ENCODE assay signal across 26 cellular contexts in genomic region chr13:42807236-42807635, GRCh38. TPM values are rescaled to one million over a fixed set of nuclear protein-coding genes. Genes with fewer than 3 reads are reported as not detected.
DNase-seq lines count a peak whose midpoint lies in the region; ATAC-seq and TF ChIP-seq lines count a peak whose summit lies in the region.
"Had no signal": no experiment of that assay in that cellular context is flagged by ENCODE, and none has a peak within 500 bp of the region (broad histone marks: within the 10 kb centered on the region; RNA-seq: fewer than 3 reads in every experiment).

No MANE protein-coding gene starts in this region.

- CTCF ChIA-PET in WTC11 (lab: Charles Lee), result interaction anchor here (0.7 kb wide), 2 partner anchors 307 to 535 kb away, joined by 3 read pairs; no protein-coding TSS in a partner anchor

- peaks cover 5% of the 10 kb centered on the region for H3K4me1 Mint-ChIP-seq in activated naive CD8-positive, alpha-beta T cell treated with anti-CD3 and anti-CD28 coated beads, Interleukin-2, amount 10 ng/mL, durations not matched to agents 7 days and 5 days
- H3K4me1 Mint-ChIP-seq in activated naive CD8-positive, alpha-beta T cell treated with anti-CD3 and anti-CD28 coated beads for 36 hours, result peaks cover 3% of the 10 kb centered on the region
- H3K4me1 Mint-ChIP-seq in WTC11, result no peaks in the 10 kb centered on the region
- H3K4me1 Mint-ChIP-seq: naive thymus-derived CD8-positive, alpha-beta T cell had no signal

- H3K36me3 Mint-ChIP-seq in activated naive CD8-positive, alpha-beta T cell treated with anti-CD3 and anti-CD28 coated beads, Interleukin-2, amount 10 ng/mL, durations not matched to agents 7 days and 5 days, result peaks cover 2% of the 10 kb centered on the region
- H3K36me3 Mint-ChIP-seq in activated naive CD8-positive, alpha-beta T cell treated with anti-CD3 and anti-CD28 coated beads for 36 hours, result no peaks in the 10 kb centered on the region
- H3K36me3 Mint-ChIP-seq in WTC11, result peaks cover 6% of the 10 kb centered on the region; the same call in 1 of the 2 replicates
- H3K36me3 Mint-ChIP-seq: naive thymus-derived CD8-positive, alpha-beta T cell had no signal

- no peak overlapping the region for H3K4me3 Mint-ChIP-seq in activated naive CD8-positive, alpha-beta T cell treated with anti-CD3 and anti-CD28 coated beads, Interleukin-2, amount 10 ng/mL, durations not matched to agents 7 days and 5 days
- no peak overlapping the region for H3K4me3 Mint-ChIP-seq in activated naive CD8-positive, alpha-beta T cell treated with anti-CD3 and anti-CD28 coated beads for 36 hours
- H3K4me3 Mint-ChIP-seq in WTC11, result no peak overlapping the region
- H3K4me3 Mint-ChIP-seq: activated T-cell treated with anti-CD3 and anti-CD28 coated beads, Interleukin-2, amount 50 U/mL, for 4 hours; effector memory CD8-positive, alpha-beta T cell; naive thymus-derived CD8-positive, alpha-beta T cell; T-helper 2 cell treated with Interferon-gamma antibody and Interleukin-4, amounts not matched to agents 5 μg/mL and 100 μg/mL, for 36 hours had no signal

- H3K9me3 Mint-ChIP-seq in activated naive CD8-positive, alpha-beta T cell treated with anti-CD3 and anti-CD28 coated beads, Interleukin-2, amount 10 ng/mL, durations not matched to agents 7 days and 5 days, result no peaks in the 10 kb centered on the region
- no peaks in the 10 kb centered on the region for H3K9me3 Mint-ChIP-seq in activated naive CD8-positive, alpha-beta T cell treated with anti-CD3 and anti-CD28 coated beads for 36 hours
- H3K9me3 Mint-ChIP-seq in WTC11, result peaks cover 5% of the 10 kb centered on the region
- H3K9me3 Mint-ChIP-seq: activated T-cell treated with anti-CD3 and anti-CD28 coated beads, Interleukin-2, amount 50 U/mL, for 4 hours; effector memory CD8-positive, alpha-beta T cell; naive thymus-derived CD8-positive, alpha-beta T cell; T-helper 2 cell treated with Interferon-gamma antibody and Interleukin-4, amounts not matched to agents 5 μg/mL and 100 μg/mL, for 36 hours had no signal

- DNase-seq in activated naive CD8-positive, alpha-beta T cell treated with anti-CD3 and anti-CD28 coated beads, Interleukin-2, amount 10 ng/mL, durations not matched to agents 7 days and 5 days, result peak; percentile 45
- no peak for DNase-seq in activated naive CD8-positive, alpha-beta T cell treated with anti-CD3 and anti-CD28 coated beads for 36 hours
- DNase-seq in Kasumi-1 (lab: John Stamatoyannopoulos, UW), result peak; percentile 28 to 34
- DNase-seq in WTC11 (ENCODE audit: low spot score), result no peak
- no peak for DNase-seq in CD1c-positive myeloid dendritic cell (ENCODE audit: extremely low spot score)
- DNase-seq in activated CD4-positive, CD25-positive, alpha-beta regulatory T cell (lab: John Stamatoyannopoulos, UW), result no peak
- DNase-seq: ACHN; activated naive CD4-positive, alpha-beta T cell; activated T-cell treated with anti-CD3 and anti-CD28 coated beads, Interleukin-2, amount 50 U/mL, for 4 hours; amniotic stem cell; Calu3; effector memory CD8-positive, alpha-beta T cell; foreskin melanocyte; KBM-7; naive thymus-derived CD8-positive, alpha-beta T cell; NCI-H1694; NCI-H524; ovary; WERI-Rb-1 had no signal

- no peak for TF ChIP-seq CTCF in WTC11 (IDR thresholded peaks at IDR 0.05)

- H3K27ac Mint-ChIP-seq in activated naive CD8-positive, alpha-beta T cell treated with anti-CD3 and anti-CD28 coated beads, Interleukin-2, amount 10 ng/mL, durations not matched to agents 7 days and 5 days, result no peak overlapping the region
- H3K27ac Mint-ChIP-seq in activated naive CD8-positive, alpha-beta T cell treated with anti-CD3 and anti-CD28 coated beads for 36 hours, result no peak overlapping the region
- H3K27ac Mint-ChIP-seq in WTC11, result no peak overlapping the region
- H3K27ac Mint-ChIP-seq: effector memory CD8-positive, alpha-beta T cell; naive thymus-derived CD8-positive, alpha-beta T cell; T-helper 2 cell treated with Interferon-gamma antibody and Interleukin-4, amounts not matched to agents 5 μg/mL and 100 μg/mL, for 36 hours had no signal

- peaks cover 8% of the 10 kb centered on the region for H3K27me3 Mint-ChIP-seq in activated naive CD8-positive, alpha-beta T cell treated with anti-CD3 and anti-CD28 coated beads, Interleukin-2, amount 10 ng/mL, durations not matched to agents 7 days and 5 days
- peaks cover 5% of the 10 kb centered on the region for H3K27me3 Mint-ChIP-seq in activated naive CD8-positive, alpha-beta T cell treated with anti-CD3 and anti-CD28 coated beads for 36 hours
- no peaks in the 10 kb centered on the region for H3K27me3 Mint-ChIP-seq in WTC11 (ENCODE audit: low read depth)

- ATAC-seq in activated naive CD8-positive, alpha-beta T cell treated with anti-CD3 and anti-CD28 coated beads, Interleukin-2, amount 10 ng/mL, durations not matched to agents 7 days and 5 days (ENCODE audit: low read depth), result peak; percentile 86
- ATAC-seq in WTC11, result peak; percentile 48
- ATAC-seq in HG03571 (IDR thresholded peaks at IDR 0.05; ENCODE audit: unreplicated experiment), result no peak
- ATAC-seq in HG02763 (IDR thresholded peaks at IDR 0.05; ENCODE audit: unreplicated experiment), result no peak
- ATAC-seq: activated T-cell treated with anti-CD3 and anti-CD28 coated beads, Interleukin-2, amount 50 U/mL, for 4 hours; effector memory CD8-positive, alpha-beta T cell; left lobe of liver; naive thymus-derived CD8-positive, alpha-beta T cell had no signal

- POLR2A ChIA-PET in activated naive CD8-positive, alpha-beta T cell treated with anti-CD3 and anti-CD28 coated beads, Interleukin-2, amount 10 ng/mL, durations not matched to agents 7 days and 5 days (lab: Charles Lee), result no interaction called here
- POLR2A ChIA-PET in WTC11 (lab: Charles Lee), result no interaction called here

TF ChIP-seq in WTC11, 78 proteins besides CTCF, POLR2A, EP300 and RAD21 (continues in another document):
- TF ChIP-seq ZNF512 (CRISPR knock-in tag; IDR thresholded peaks at IDR 0.05; ENCODE audit: borderline replicate concordance) (no peak), TEAD4 (CRISPR knock-in tag; IDR thresholded peaks at IDR 0.05) (no peak), E2F1 (CRISPR knock-in tag; IDR thresholded peaks at IDR 0.05) (no peak), STAT6 (CRISPR knock-in tag; conservative IDR thresholded peaks at IDR 0.05; ENCODE audit: low read depth) (no peak), CDX4 (CRISPR knock-in tag; IDR thresholded peaks at IDR 0.05; ENCODE audit: borderline replicate concordance) (no peak), SMAD3 (CRISPR knock-in tag; IDR thresholded peaks at IDR 0.05; ENCODE audit: borderline replicate concordance) (no peak)

RNA-seq across cellular contexts. Expression of gene FAM216B, which starts 25.9 kb away (rescaled TPM):
- total RNA-seq in activated naive CD8-positive, alpha-beta T cell treated with anti-CD3 and anti-CD28 coated beads, Interleukin-2, amount 10 ng/mL, durations not matched to agents 7 days and 5 days, result not detected
- not detected for total RNA-seq in activated naive CD8-positive, alpha-beta T cell treated with anti-CD3 and anti-CD28 coated beads for 36 hours
- not detected in 3 replicates for total RNA-seq in WTC11 (2021)
- total RNA-seq: activated T-cell treated with anti-CD3 and anti-CD28 coated beads, Interleukin-2, amount 50 U/mL, for 4 hours; breast epithelium; Calu3; esophagus mucosa; left lobe of liver; naive thymus-derived CD8-positive, alpha-beta T cell; suprapubic skin had no signal

Comparison
In these comparisons a context has a peak if more than half of its experiments do, and no peak if none do; other contexts are left out.
1. DNase-seq: peak in activated naive CD8-positive, alpha-beta T cell treated with anti-CD3 and anti-CD28 coated beads, Interleukin-2, amount 10 ng/mL, durations not matched to agents 7 days and 5 days (single experiment) and Kasumi-1 (2 of 2); none in activated naive CD8-positive, alpha-beta T cell treated with anti-CD3 and anti-CD28 coated beads for 36 hours (single experiment), WTC11 (single experiment), CD1c-positive myeloid dendritic cell (single experiment) and activated CD4-positive, CD25-positive, alpha-beta regulatory T cell (0 of 4).
2. ATAC-seq: peak in activated naive CD8-positive, alpha-beta T cell treated with anti-CD3 and anti-CD28 coated beads, Interleukin-2, amount 10 ng/mL, durations not matched to agents 7 days and 5 days (single experiment) and WTC11 (single experiment); none in HG03571 (single experiment) and HG02763 (single experiment).